ENCODE assay signal across 9 cellular contexts in genomic region chr1:161180643-161181042, GRCh38. TPM values are rescaled to one million over a fixed set of nuclear protein-coding genes. Genes with fewer than 3 reads are reported as not detected.
A peak's percentile ranks its signal among the peaks of the same experiment; 100 is the strongest.
DNase-seq lines count a peak whose midpoint lies in the region; ATAC-seq, FAIRE-seq and TF ChIP-seq lines count a peak whose summit lies in the region.
"Had no signal": no experiment of that assay in that cellular context is flagged by ENCODE, and none has a peak within 500 bp of the region (broad histone marks: within the 10 kb centered on the region; RNA-seq: fewer than 3 reads in every experiment).

No MANE protein-coding gene starts in this region.

- no peak for FAIRE-seq in keratinocyte (lab: Jason Lieb, UNC)
- FAIRE-seq: colon had no signal

- no peaks in the 10 kb centered on the region for H3K9me1 ChIP-seq in keratinocyte (ENCODE audit: control insufficient read depth, extremely low read depth, insufficient read depth, low read length)

- dilution Hi-C loops in keratinocyte (cut with MboI; ENCODE audit: extremely low pct_ligation_motif_present, low sequenced_read_pairs) = no loop called here

- H3K4me2 ChIP-seq in GM23338 = no peak overlapping the region
- H3K4me2 ChIP-seq in keratinocyte (ENCODE audit: control insufficient read depth, extremely low read depth, insufficient read depth, low read depth, low read length) = no peak overlapping the region

- H3F3A ChIP-seq in GM23338 (replicated peaks; ENCODE audit: low read depth) = no peaks in the 10 kb centered on the region

- peak overlapping the region; percentile 32 for H3K4me3 ChIP-seq in CD4-positive, CD25-positive, alpha-beta regulatory T cell (ENCODE audit: low read depth, low read length)
- H3K4me3 ChIP-seq in GM23338 (no peak overlapping the region), keratinocyte (ENCODE audit: control insufficient read depth in 2 of 3, extremely low read depth in 1 of 3, insufficient read depth in 2 of 3, low read depth in 1 of 3, low read length in 3 of 3) (no peak overlapping the region)
- H3K4me3 ChIP-seq: SJSA1 had no signal

- no peaks in the 10 kb centered on the region for H3K9me3 ChIP-seq in CD4-positive, CD25-positive, alpha-beta regulatory T cell (ENCODE audit: control insufficient read depth in 2 of 2, low read length in 2 of 2)
- H3K9me3 ChIP-seq in keratinocyte (ENCODE audit: control insufficient read depth, low read depth, low read length) = no peaks in the 10 kb centered on the region
- H3K9me3 ChIP-seq: SJSA1 had no signal

- H3K4me1 Mint-ChIP-seq in CD4-positive, CD25-positive, alpha-beta regulatory T cell = peaks cover 11 to 86% (median 62%) of the 10 kb centered on the region in 4 donors
- H3K4me1 Mint-ChIP-seq in GM23338 = peaks cover 20% of the 10 kb centered on the region

- DNase-seq in CD4-positive, CD25-positive, alpha-beta regulatory T cell = peak in 1 of 3 donors; percentile 57
- DNase-seq in GM23338 (ENCODE audit: low spot score) (peak; percentile 63), keratinocyte (ENCODE audit: low read depth, low spot score) (no peak), middle frontal gyrus (ENCODE audit: extremely low spot score, low spot score) (no peak), T-helper 9 cell (no peak)

- no peak for ATAC-seq in CD4-positive, CD25-positive, alpha-beta regulatory T cell (ENCODE audit: low read depth in 2 of 2)
- ATAC-seq in GM23338 (no peak), GM21515 (IDR thresholded peaks at IDR 0.05; ENCODE audit: unreplicated experiment) (no peak)

- peak overlapping the region; percentile 23 to 70 (median 54) for H3K4me3 Mint-ChIP-seq in CD4-positive, CD25-positive, alpha-beta regulatory T cell
- no peak overlapping the region for H3K4me3 Mint-ChIP-seq in GM23338

- TF ChIP-seq CTCF in GM23338 (conservative IDR thresholded peaks at IDR 0.05; ENCODE audit: low read depth in 2 of 2) (peak; percentile 53 to 67), VCaP (conservative IDR thresholded peaks at IDR 0.05) (peak; percentile 22), keratinocyte (optimal IDR thresholded peaks at IDR 0.05 in 1 of 3, IDR thresholded peaks at IDR 0.05 in 1 of 3, conservative IDR thresholded peaks at IDR 0.05 in 1 of 3; ENCODE audit: extremely low read depth in 1 of 3, insufficient read depth in 2 of 3, low read length in 3 of 3) (peak; percentile 19 to 42 (median 35))

- H3K27ac Mint-ChIP-seq in CD4-positive, CD25-positive, alpha-beta regulatory T cell = peak overlapping the region; percentile 85 to 99 (median 95)
- H3K27ac Mint-ChIP-seq in GM23338 = no peak overlapping the region

- H3K27me3 Mint-ChIP-seq in CD4-positive, CD25-positive, alpha-beta regulatory T cell = peaks cover 6% of the 10 kb centered on the region
- peaks cover 5% of the 10 kb centered on the region for H3K27me3 Mint-ChIP-seq in GM23338 (ENCODE audit: insufficient read depth, low read depth, poor library complexity)

- H3K9me3 Mint-ChIP-seq in CD4-positive, CD25-positive, alpha-beta regulatory T cell = peaks cover 0 to 3% (median 0%) of the 10 kb centered on the region in 7 donors
- H3K9me3 Mint-ChIP-seq in GM23338 = no peaks in the 10 kb centered on the region

- H4K20me1 ChIP-seq in GM23338 (replicated peaks; ENCODE audit: insufficient read depth) (0 out of 2 replicates have a peak, but pooled peaks cover 6% of the 10 kb centered on the region), keratinocyte (ENCODE audit: control insufficient read depth, extremely low read depth, insufficient read depth, low read length) (no peaks in the 10 kb centered on the region)

- peaks cover 2% of the 10 kb centered on the region for H3K36me3 Mint-ChIP-seq in CD4-positive, CD25-positive, alpha-beta regulatory T cell
- H3K36me3 Mint-ChIP-seq in GM23338 (ENCODE audit: low read depth) = 0 out of 3 replicates have a peak, but pooled peaks cover under 1% of the 10 kb centered on the region

- no peaks in the 10 kb centered on the region for H3K27me3 ChIP-seq in CD4-positive, CD25-positive, alpha-beta regulatory T cell (ENCODE audit: control insufficient read depth, insufficient read depth, low read length)
- no peaks in the 10 kb centered on the region for H3K27me3 ChIP-seq in GM23338 (ENCODE audit: insufficient read depth)
- no peaks in the 10 kb centered on the region for H3K27me3 ChIP-seq in keratinocyte (ENCODE audit: control insufficient read depth, extremely low read depth, insufficient read depth, low read length)
- H3K27me3 ChIP-seq: SJSA1 had no signal

- peak overlapping the region; percentile 80 for H3K27ac ChIP-seq in CD4-positive, CD25-positive, alpha-beta regulatory T cell (ENCODE audit: insufficient read depth, low read length, poor library complexity, severe bottlenecking)
- H3K27ac ChIP-seq in GM23338 (ENCODE audit: low read depth) (no peak overlapping the region), VCaP (no peak overlapping the region), keratinocyte (ENCODE audit: control insufficient read depth, insufficient read depth, low read length) (no peak overlapping the region)
- H3K27ac ChIP-seq: SJSA1 had no signal

- H3K79me2 ChIP-seq in GM23338 (replicated peaks; ENCODE audit: insufficient read depth) (peaks cover 8% of the 10 kb centered on the region), keratinocyte (ENCODE audit: control insufficient read depth, insufficient read depth, low read length) (peaks cover 16% of the 10 kb centered on the region)

- H2AFZ ChIP-seq in GM23338 (no peak overlapping the region), keratinocyte (ENCODE audit: control insufficient read depth, low read length) (no peak overlapping the region)

- H3K36me3 ChIP-seq in CD4-positive, CD25-positive, alpha-beta regulatory T cell (ENCODE audit: control insufficient read depth, insufficient read depth, low read length) = peaks cover 4% of the 10 kb centered on the region
- H3K36me3 ChIP-seq in GM23338 (ENCODE audit: insufficient read depth) (no peaks in the 10 kb centered on the region; the same call in 1 of the 2 replicates), keratinocyte (ENCODE audit: control insufficient read depth in 2 of 2, extremely low read depth in 1 of 2, insufficient read depth in 2 of 2, low read length in 2 of 2) (peaks cover 0 to 5% of the 10 kb centered on the region in 2 experiments)

- no peak overlapping the region for H3K9ac ChIP-seq in keratinocyte (ENCODE audit: control insufficient read depth, extremely low read depth, insufficient read depth, low read length)

- no peaks in the 10 kb centered on the region for H3K9me2 ChIP-seq in GM23338 (ENCODE audit: insufficient read depth)

- H3K4me1 ChIP-seq in CD4-positive, CD25-positive, alpha-beta regulatory T cell (ENCODE audit: control insufficient read depth, insufficient read depth, low read length, poor library complexity, severe bottlenecking) = peaks cover 80% of the 10 kb centered on the region
- peaks cover 15% of the 10 kb centered on the region; the same call in 1 of the 2 replicates for H3K4me1 ChIP-seq in GM23338 (ENCODE audit: insufficient read depth)
- peaks cover 26% of the 10 kb centered on the region for H3K4me1 ChIP-seq in keratinocyte (ENCODE audit: control insufficient read depth, extremely low read depth, insufficient read depth, low read length)

RNA-seq across cellular contexts. Expression of gene B4GALT3, which starts 3.3 kb away (rescaled TPM):
- total RNA-seq in CD4-positive, CD25-positive, alpha-beta regulatory T cell = 68.1 TPM
- polyA plus RNA-seq in CD4-positive, CD25-positive, alpha-beta regulatory T cell = 100 to 1,000 TPM in 1 of 4 donors, 10 to 100 TPM in 3; 75.6 to 104 (median 84.9) TPM
- 32.4 and 35.8 TPM in 2 replicates for total RNA-seq in GM23338 (2014; rRNA removed; shearing (Covaris generic))
- polyA plus RNA-seq in GM23338 (2016; fragmentation: Nextera tagmentation; extraction: Ambion mirVana) (23.3 and 24.2 TPM in 2 replicates), keratinocyte (19.1 to 24.8 TPM (median 21.1 TPM) in 3 replicates)
- polyA plus RNA-seq in keratinocyte (2011; ENCODE audit: low read depth) = 15.5 TPM
- 17.5 and 22.2 TPM in 2 replicates for polyA plus RNA-seq in keratinocyte (2011; cell fraction: cytosol; rRNA removed)
- polyA plus RNA-seq in keratinocyte (2011; cell fraction: nucleus; rRNA removed) = 34.4 and 45.3 TPM in 2 replicates
- 18.6 and 30.6 TPM in 2 replicates for polyA plus RNA-seq in keratinocyte (2012; ENCODE audit: low replicate concordance)
- 9.5 to 29.2 TPM (median 17.0 TPM) in 3 replicates for polyA minus RNA-seq in keratinocyte
- polyA minus RNA-seq in keratinocyte (2011; cell fraction: cytosol; rRNA and poly(A)+ RNA removed) = 22.1 TPM
- 8.0 and 9.4 TPM in 2 replicates for polyA minus RNA-seq in keratinocyte (2011; cell fraction: nucleus; rRNA and poly(A)+ RNA removed)

RNA-seq across cellular contexts. Expression of gene PPOX, which starts 14.4 kb away (rescaled TPM):
- 45.3 TPM for total RNA-seq in CD4-positive, CD25-positive, alpha-beta regulatory T cell
- 10 to 100 TPM; 18.0 to 32.9 (median 22.3) TPM for polyA plus RNA-seq in CD4-positive, CD25-positive, alpha-beta regulatory T cell
- total RNA-seq in GM23338 (2014; rRNA removed; shearing (Covaris generic)) = 24.7 and 26.5 TPM in 2 replicates
- polyA plus RNA-seq in GM23338 (2016; fragmentation: Nextera tagmentation; extraction: Ambion mirVana) (39.6 and 46.2 TPM in 2 replicates), keratinocyte (12.2 to 24.6 TPM (median 17.1 TPM) in 3 replicates)
- 5.9 TPM for polyA plus RNA-seq in keratinocyte (2011; ENCODE audit: low read depth)
- polyA plus RNA-seq in keratinocyte (2011; cell fraction: cytosol; rRNA removed) = 7.0 and 8.5 TPM in 2 replicates
- 49.7 and 52.8 TPM in 2 replicates for polyA plus RNA-seq in keratinocyte (2011; cell fraction: nucleus; rRNA removed)
- 13.9 and 14.5 TPM in 2 replicates for polyA plus RNA-seq in keratinocyte (2012; ENCODE audit: low replicate concordance)
- 13.7 to 17.4 TPM (median 15.3 TPM) in 3 replicates for polyA minus RNA-seq in keratinocyte
- 11.5 TPM for polyA minus RNA-seq in keratinocyte (2011; cell fraction: cytosol; rRNA and poly(A)+ RNA removed)
- 9.1 and 11.6 TPM in 2 replicates for polyA minus RNA-seq in keratinocyte (2011; cell fraction: nucleus; rRNA and poly(A)+ RNA removed)

RNA-seq across cellular contexts. Expression of gene ADAMTS4, which starts 18.2 kb away (rescaled TPM):
- total RNA-seq in CD4-positive, CD25-positive, alpha-beta regulatory T cell = 5.3 TPM
- polyA plus RNA-seq in CD4-positive, CD25-positive, alpha-beta regulatory T cell = 1 to 10 TPM in 1 of 4 donors, under 1 TPM in 2, not detected in 1; 0.36 to 1.4 (median 0.37) TPM
- 4.7 and 5.2 TPM in 2 replicates for total RNA-seq in GM23338 (2014; rRNA removed; shearing (Covaris generic))
- polyA plus RNA-seq in GM23338 (2016; fragmentation: Nextera tagmentation; extraction: Ambion mirVana) (1.3 and 1.7 TPM in 2 replicates), keratinocyte (0.22 to 0.36 TPM (median 0.35 TPM) in 3 replicates)
- polyA plus RNA-seq in keratinocyte (2011; ENCODE audit: low read depth) = not detected
- 0.11 and 0.13 TPM in 2 replicates for polyA plus RNA-seq in keratinocyte (2011; cell fraction: cytosol; rRNA removed)
- 0.61 and 1.00 TPM in 2 replicates for polyA plus RNA-seq in keratinocyte (2011; cell fraction: nucleus; rRNA removed)
- polyA plus RNA-seq in keratinocyte (2012; ENCODE audit: low replicate concordance) = 0.65 TPM in 1 of 2 replicates, not detected in the other
- polyA minus RNA-seq in keratinocyte = 0.30 to 1.0 TPM (median 0.83 TPM) in 3 replicates
- polyA minus RNA-seq in keratinocyte (2011; cell fraction: cytosol; rRNA and poly(A)+ RNA removed) = 0.96 TPM
- polyA minus RNA-seq in keratinocyte (2011; cell fraction: nucleus; rRNA and poly(A)+ RNA removed) = 1.2 TPM in 2 replicates
- total RNA-seq: SJSA1 had no signal

RNA-seq across cellular contexts. Expression of gene USP21, which starts 21.3 kb away (rescaled TPM):
- 36.9 TPM for total RNA-seq in CD4-positive, CD25-positive, alpha-beta regulatory T cell
- polyA plus RNA-seq in CD4-positive, CD25-positive, alpha-beta regulatory T cell = 10 to 100 TPM; 18.8 to 27.0 (median 22.1) TPM
- total RNA-seq in GM23338 (2014; rRNA removed; shearing (Covaris generic)) = 17.0 and 25.6 TPM in 2 replicates
- polyA plus RNA-seq in GM23338 (2016; fragmentation: Nextera tagmentation; extraction: Ambion mirVana) = 17.9 and 20.0 TPM in 2 replicates
- polyA plus RNA-seq in keratinocyte = 9.5 to 14.4 TPM (median 9.8 TPM) in 3 replicates
- polyA plus RNA-seq in keratinocyte (2011; ENCODE audit: low read depth) = 5.4 TPM
- 11.9 and 14.4 TPM in 2 replicates for polyA plus RNA-seq in keratinocyte (2011; cell fraction: cytosol; rRNA removed)
- 30.3 and 30.6 TPM in 2 replicates for polyA plus RNA-seq in keratinocyte (2011; cell fraction: nucleus; rRNA removed)
- polyA plus RNA-seq in keratinocyte (2012; ENCODE audit: low replicate concordance) = 10.0 and 14.9 TPM in 2 replicates
- polyA minus RNA-seq in keratinocyte = 8.5 to 13.6 TPM (median 12.1 TPM) in 3 replicates
- 13.6 TPM for polyA minus RNA-seq in keratinocyte (2011; cell fraction: cytosol; rRNA and poly(A)+ RNA removed)
- polyA minus RNA-seq in keratinocyte (2011; cell fraction: nucleus; rRNA and poly(A)+ RNA removed) = 4.3 and 7.6 TPM in 2 replicates

RNA-seq across cellular contexts. Expression of gene NDUFS2, which starts 21.5 kb away (rescaled TPM):
- total RNA-seq in CD4-positive, CD25-positive, alpha-beta regulatory T cell = 67.5 TPM
- polyA plus RNA-seq in CD4-positive, CD25-positive, alpha-beta regulatory T cell = 100 to 1,000 TPM; 107 to 128 (median 117) TPM
- total RNA-seq in GM23338 (2014; rRNA removed; shearing (Covaris generic)) = 94.7 and 131 TPM in 2 replicates
- 54.0 and 56.7 TPM in 2 replicates for polyA plus RNA-seq in GM23338 (2016; fragmentation: Nextera tagmentation; extraction: Ambion mirVana)
- polyA plus RNA-seq in keratinocyte = 105 to 136 TPM (median 135 TPM) in 3 replicates
- 90.2 TPM for polyA plus RNA-seq in keratinocyte (2011; ENCODE audit: low read depth)
- polyA plus RNA-seq in keratinocyte (2011; cell fraction: cytosol; rRNA removed) = 100.0 and 117 TPM in 2 replicates
- polyA plus RNA-seq in keratinocyte (2011; cell fraction: nucleus; rRNA removed) = 109 and 115 TPM in 2 replicates
- polyA plus RNA-seq in keratinocyte (2012; ENCODE audit: low replicate concordance) = 79.8 and 86.9 TPM in 2 replicates
- polyA minus RNA-seq in keratinocyte = 88.1 to 130 TPM (median 111 TPM) in 3 replicates
- polyA minus RNA-seq in keratinocyte (2011; cell fraction: cytosol; rRNA and poly(A)+ RNA removed) = 115 TPM
- polyA minus RNA-seq in keratinocyte (2011; cell fraction: nucleus; rRNA and poly(A)+ RNA removed) = 70.5 and 92.9 TPM in 2 replicates
